In genomic region chr5:146047396-146047795, GRCh38 we compare ENCODE assay signal across 16 cellular contexts. TPM values are rescaled to one million over a fixed set of nuclear protein-coding genes. Genes with fewer than 3 reads are reported as not detected.
DNase-seq lines count a peak whose midpoint lies in the region; ATAC-seq and TF ChIP-seq lines count a peak whose summit lies in the region.
"Had no signal": no experiment of that assay in that cellular context is flagged by ENCODE, and none has a peak within 500 bp of the region (broad histone marks: within the 10 kb centered on the region; RNA-seq: fewer than 3 reads in every experiment).

No MANE protein-coding gene starts in this region.

- H2BK12ac ChIP-seq in neuronal stem cell (ENCODE audit: low read length), result no peak overlapping the region

- H3K18ac ChIP-seq in neuronal stem cell (ENCODE audit: low read length), result peak overlapping the region; percentile 30

- H3K79me1 ChIP-seq in neuronal stem cell (ENCODE audit: low read depth, low read length), result no peaks in the 10 kb centered on the region

- H2BK15ac ChIP-seq in neuronal stem cell (ENCODE audit: low read length), result no peak overlapping the region

- H3K9me3 ChIP-seq in esophagus (ENCODE audit: control insufficient read depth in 2 of 2, insufficient read depth in 1 of 2, low read depth in 1 of 2, low read length in 1 of 2) (no peaks in the 10 kb centered on the region), neuronal stem cell (replicated peaks in 1 of 2; ENCODE audit: control insufficient read depth in 2 of 2, insufficient read depth in 1 of 2, low read depth in 1 of 2, low read length in 2 of 2) (no peaks in the 10 kb centered on the region)
- H3K9me3 ChIP-seq: adrenal gland, vagina had no signal

- H3K4me1 Mint-ChIP-seq in immature natural killer cell, result no peaks in the 10 kb centered on the region
- H3K4me1 Mint-ChIP-seq in GM23338, result peaks cover 6% of the 10 kb centered on the region; the same call in 2 of the 3 replicates
- H3K4me1 Mint-ChIP-seq: stimulated activated naive B cell treated with anti-CD40 and anti-IgM and Interleukin-4, amounts not matched to agents 10 μg/mL and 1 μg/mL and 100 μg/mL, for 72 hours had no signal

- H4K91ac ChIP-seq in neuronal stem cell (ENCODE audit: low read depth, low read length, poor library complexity), result no peak overlapping the region

- H3K27ac Mint-ChIP-seq in immature natural killer cell, result no peak overlapping the region
- H3K27ac Mint-ChIP-seq in GM23338, result no peak overlapping the region
- H3K27ac Mint-ChIP-seq: stimulated activated naive B cell treated with anti-CD40 and anti-IgM and Interleukin-4, amounts not matched to agents 10 μg/mL and 1 μg/mL and 100 μg/mL, for 72 hours had no signal

- H3K27ac ChIP-seq in esophagus (ENCODE audit: low read depth in 2 of 2, low read length in 1 of 2) (peak overlapping the region; percentile 12 to 40), neuronal stem cell (replicated peaks; ENCODE audit: low read length) (no peak overlapping the region), GM23338 (ENCODE audit: low read depth) (no peak overlapping the region)
- H3K27ac ChIP-seq: adrenal gland, vagina, WERI-Rb-1 had no signal

- H2BK120ac ChIP-seq in neuronal stem cell (ENCODE audit: low read depth, low read length), result no peak overlapping the region

- peaks cover 0 to 11% of the 10 kb centered on the region in 2 donors for H3K4me1 ChIP-seq in esophagus (ENCODE audit: control insufficient read depth in 2 of 2, insufficient read depth in 2 of 2, low read length in 1 of 2)
- H3K4me1 ChIP-seq in neuronal stem cell (ENCODE audit: control insufficient read depth in 2 of 2, insufficient read depth in 1 of 2, low read depth in 1 of 2, low read length in 2 of 2), result no peaks in the 10 kb centered on the region
- no peaks in the 10 kb centered on the region for H3K4me1 ChIP-seq in GM23338 (ENCODE audit: insufficient read depth)
- H3K4me1 ChIP-seq: adrenal gland had no signal

- H3K14ac ChIP-seq in neuronal stem cell (ENCODE audit: low read length), result no peak overlapping the region

- peak; percentile 42 for DNase-seq in D341Med (ENCODE audit: low spot score)
- DNase-seq in M059J (ENCODE audit: low read depth), result peak; percentile 73
- DNase-seq in neuronal stem cell (ENCODE audit: low spot score), result no peak
- no peak for DNase-seq in immature natural killer cell
- no peak for DNase-seq in NCI-H1048 (lab: John Stamatoyannopoulos, UW)
- no peak for DNase-seq in GM23338 (ENCODE audit: low spot score)
- DNase-seq: activated CD8-positive, alpha-beta memory T cell treated with anti-CD3 and anti-CD28 coated beads for 24 hours; adrenal gland; KG1; stimulated activated naive B cell treated with anti-CD40 and anti-IgM and Interleukin-4, amounts not matched to agents 10 μg/mL and 1 μg/mL and 100 μg/mL, for 72 hours; WERI-Rb-1 had no signal

- TF ChIP-seq CTCF in GM23338 (conservative IDR thresholded peaks at IDR 0.05; ENCODE audit: low read depth in 2 of 2), result no peak

- WGBS in esophagus, 2 donors, result 59 to 66% methylated on average over 4 of the region's 4 CpGs
- no CpG with 5 or more reads among the region's 4 CpGs for WGBS in neuronal stem cell (ENCODE audit: extremely low coverage in 2 of 2, insufficient read length in 2 of 2, insufficient replicate concordance in 1 of 2), 2 donors

- H2AK5ac ChIP-seq in neuronal stem cell (ENCODE audit: low read depth, low read length), result no peak overlapping the region

- no peak overlapping the region for H3K9ac ChIP-seq in neuronal stem cell (ENCODE audit: low read depth, low read length, poor library complexity)

- H3K27me3 Mint-ChIP-seq in immature natural killer cell (ENCODE audit: low read depth in 3 of 3), result peaks cover 0 to 3% (median 2%) of the 10 kb centered on the region in 3 donors
- peaks cover 2% of the 10 kb centered on the region for H3K27me3 Mint-ChIP-seq in GM23338 (ENCODE audit: insufficient read depth, low read depth, poor library complexity)

- no peak overlapping the region for H3K4me2 ChIP-seq in neuronal stem cell (ENCODE audit: insufficient read depth, low read length, poor library complexity, severe bottlenecking)
- no peak overlapping the region for H3K4me2 ChIP-seq in GM23338

- H3K4me3 Mint-ChIP-seq in immature natural killer cell (no peak overlapping the region), GM23338 (no peak overlapping the region)
- H3K4me3 Mint-ChIP-seq: stimulated activated naive B cell treated with anti-CD40 and anti-IgM and Interleukin-4, amounts not matched to agents 10 μg/mL and 1 μg/mL and 100 μg/mL, for 72 hours had no signal

- H3K79me2 ChIP-seq in GM23338 (replicated peaks; ENCODE audit: insufficient read depth), result no peaks in the 10 kb centered on the region

- H3K27me3 ChIP-seq in esophagus (ENCODE audit: control insufficient read depth in 1 of 2, insufficient read depth in 2 of 2, low read length in 2 of 2) (no peaks in the 10 kb centered on the region), neuronal stem cell (ENCODE audit: control insufficient read depth in 3 of 3, insufficient read depth in 3 of 3, low read depth in 1 of 3, low read length in 3 of 3) (peaks cover 0 to 4% (median 0%) of the 10 kb centered on the region in 3 experiments), GM23338 (ENCODE audit: insufficient read depth) (no peaks in the 10 kb centered on the region)
- H3K27me3 ChIP-seq: adrenal gland, vagina had no signal

- H3K4ac ChIP-seq in neuronal stem cell (ENCODE audit: low read length), result no peak overlapping the region

- ATAC-seq in HG03521 (IDR thresholded peaks at IDR 0.05; ENCODE audit: unreplicated experiment), result no peak
- ATAC-seq in GM23338, result no peak
- ATAC-seq: stimulated activated naive B cell treated with anti-CD40 and anti-IgM and Interleukin-4, amounts not matched to agents 10 μg/mL and 1 μg/mL and 100 μg/mL, for 72 hours had no signal

- H3K36me3 Mint-ChIP-seq in immature natural killer cell (no peaks in the 10 kb centered on the region), GM23338 (ENCODE audit: low read depth) (no peaks in the 10 kb centered on the region)
- H3K36me3 Mint-ChIP-seq: stimulated activated naive B cell treated with anti-CD40 and anti-IgM and Interleukin-4, amounts not matched to agents 10 μg/mL and 1 μg/mL and 100 μg/mL, for 72 hours had no signal

- H2AFZ ChIP-seq in neuronal stem cell (ENCODE audit: low read length) (no peak overlapping the region), GM23338 (no peak overlapping the region)

- H3K36me3 ChIP-seq in esophagus (ENCODE audit: control insufficient read depth in 2 of 2, insufficient read depth in 2 of 2, low read length in 1 of 2), result peaks cover 3 to 7% of the 10 kb centered on the region in 2 donors
- no peaks in the 10 kb centered on the region for H3K36me3 ChIP-seq in neuronal stem cell (replicated peaks in 1 of 2; ENCODE audit: control insufficient read depth in 2 of 2, insufficient read depth in 2 of 2, low read length in 2 of 2)
- H3K36me3 ChIP-seq in GM23338 (ENCODE audit: insufficient read depth), result no peaks in the 10 kb centered on the region
- H3K36me3 ChIP-seq: adrenal gland, vagina, WERI-Rb-1 had no signal

- H3K23ac ChIP-seq in neuronal stem cell (ENCODE audit: low read depth, low read length, poor library complexity), result no peak overlapping the region

- no peak overlapping the region for H3K4me3 ChIP-seq in esophagus (ENCODE audit: low read depth in 1 of 2, low read length in 2 of 2)
- no peak overlapping the region for H3K4me3 ChIP-seq in neuronal stem cell (ENCODE audit: low read length in 2 of 2)
- H3K4me3 ChIP-seq in GM23338, result no peak overlapping the region
- H3K4me3 ChIP-seq: adrenal gland, vagina had no signal

- H2BK5ac ChIP-seq in neuronal stem cell (ENCODE audit: low read length), result no peak overlapping the region

- H4K20me1 ChIP-seq in GM23338 (replicated peaks; ENCODE audit: insufficient read depth), result no peaks in the 10 kb centered on the region

- H4K8ac ChIP-seq in neuronal stem cell (ENCODE audit: low read depth, low read length), result no peak overlapping the region

- peaks cover 0 to 1% (median 0%) of the 10 kb centered on the region in 6 donors for H3K9me3 Mint-ChIP-seq in immature natural killer cell
- H3K9me3 Mint-ChIP-seq in GM23338, result no peaks in the 10 kb centered on the region
- H3K9me3 Mint-ChIP-seq: stimulated activated naive B cell treated with anti-CD40 and anti-IgM and Interleukin-4, amounts not matched to agents 10 μg/mL and 1 μg/mL and 100 μg/mL, for 72 hours had no signal

- no peaks in the 10 kb centered on the region for H3F3A ChIP-seq in GM23338 (replicated peaks; ENCODE audit: low read depth)

- no peaks in the 10 kb centered on the region for H3K9me2 ChIP-seq in GM23338 (ENCODE audit: insufficient read depth)

TF ChIP-seq in GM23338, 12 proteins besides CTCF, POLR2A, EP300 and RAD21:
- TF ChIP-seq JUNB (IDR thresholded peaks at IDR 0.05; ENCODE audit: unreplicated experiment) (no peak), CREB1 (CRISPR knock-in tag; IDR thresholded peaks at IDR 0.05; ENCODE audit: low read depth) (no peak)

RNA-seq across cellular contexts. Expression of gene PLAC8L1, which starts 58.0 kb away (rescaled TPM):
- not detected in 2 replicates for total RNA-seq in M059J (2014; rRNA removed; shearing (Covaris generic))
- under 1 TPM in 1 of 2 donors, not detected in 1; 0.22 TPM for polyA plus RNA-seq in esophagus
- polyA plus RNA-seq in neuronal stem cell (2013, experiment 1 of 2), result 0.25 TPM
- polyA plus RNA-seq in neuronal stem cell (2013, experiment 2 of 2), result 0.35 TPM
- polyA plus RNA-seq in immature natural killer cell, result not detected
- not detected in 2 replicates for total RNA-seq in GM23338 (2014; rRNA removed; shearing (Covaris generic))
- 0.63 and 2.0 TPM in 2 replicates for polyA plus RNA-seq in GM23338 (2016; fragmentation: Nextera tagmentation; extraction: Ambion mirVana)
- total RNA-seq: NCI-H460, osteoblast, vagina had no signal

Comparison
In these comparisons a context has a peak if more than half of its experiments do, and no peak if none do; other contexts are left out.
1. DNase-seq: peak in D341Med (single experiment) and M059J (single experiment); none in neuronal stem cell (single experiment), immature natural killer cell (0 of 3), NCI-H1048 (single experiment) and GM23338 (single experiment).
2. H3K27ac ChIP-seq: peak in esophagus (2 of 2); none in neuronal stem cell (single experiment) and GM23338 (single experiment).